8 cellular contexts compared by ENCODE assay signal in genomic region chr2:43169091-43169936, GRCh38. TPM values are rescaled to one million over a fixed set of nuclear protein-coding genes. Genes with fewer than 3 reads are reported as not detected.
A peak's percentile ranks its signal among the peaks of the same experiment; 100 is the strongest.
DNase-seq lines count a peak whose midpoint lies in the region; TF ChIP-seq lines count a peak whose summit lies in the region.

No MANE protein-coding gene starts in this region.

- H3K36me3 ChIP-seq in CD8-positive, alpha-beta memory T cell (ENCODE audit: insufficient read depth, low read length): no peaks in the 10 kb centered on the region
- H3K36me3 ChIP-seq in SJSA1: no peaks in the 10 kb centered on the region

- peaks cover 81% of the 10 kb centered on the region for H3K4me1 ChIP-seq in CD8-positive, alpha-beta memory T cell (ENCODE audit: insufficient read depth, low read length)
- H3K4me1 ChIP-seq in H9 (ENCODE audit: insufficient read depth, low read length) (no peaks in the 10 kb centered on the region), SJSA1 (replicated peaks) (peaks cover 40% of the 10 kb centered on the region)

- no peak overlapping the region for H2BK120ac ChIP-seq in H9 (ENCODE audit: low read depth, low read length, poor library complexity, severe bottlenecking)

- no peaks in the 10 kb centered on the region for H4K20me1 ChIP-seq in H9 (ENCODE audit: control insufficient read depth, insufficient read depth, insufficient read length)

- no peak overlapping the region for H2AFZ ChIP-seq in H9 (ENCODE audit: low read length)

- H3K18ac ChIP-seq in H9 (ENCODE audit: insufficient read length, low read depth, low read length): no peak overlapping the region

- no peak overlapping the region for H3K9ac ChIP-seq in H9 (ENCODE audit: extremely low read depth, insufficient read length, low read length)

- no peak for TF ChIP-seq CTCF in H9 (conservative IDR thresholded peaks at IDR 0.05)
- TF ChIP-seq CTCF in epithelial cell of proximal tubule (conservative IDR thresholded peaks at IDR 0.05; ENCODE audit: low read depth, low read length): peak; percentile 4
- TF ChIP-seq CTCF in progenitor cell of endocrine pancreas (IDR thresholded peaks at IDR 0.05; ENCODE audit: unreplicated experiment): no peak

- H3K79me2 ChIP-seq in H9 (ENCODE audit: insufficient read depth, low read length): no peaks in the 10 kb centered on the region

- H2BK5ac ChIP-seq in H9 (ENCODE audit: insufficient read length, low read length): no peak overlapping the region

- POLR2A ChIA-PET in CD8-positive, alpha-beta memory T cell (lab: Charles Lee): interaction anchor here (0.6 to 10.5 kb wide), 11 partner anchors 9 to 60 kb away, joined by 3 to 224 read pairs (median 6); partner anchors contain the start of gene ZFP36L2

- H2AK5ac ChIP-seq in H9 (ENCODE audit: insufficient read length, low read length): no peak overlapping the region

- no peaks in the 10 kb centered on the region for H3K36me3 Mint-ChIP-seq in CD8-positive, alpha-beta memory T cell
- H3K36me3 Mint-ChIP-seq in H9 (ENCODE audit: insufficient read depth in 1 of 3, low read depth in 3 of 3) (no peaks in the 10 kb centered on the region), progenitor cell of endocrine pancreas (ENCODE audit: insufficient read depth) (no peaks in the 10 kb centered on the region)

- H3K4ac ChIP-seq in H9 (ENCODE audit: low read depth, low read length): no peak overlapping the region

- H3K14ac ChIP-seq in H9 (ENCODE audit: insufficient read depth, low read length): no peak overlapping the region

- CTCF ChIA-PET in CD8-positive, alpha-beta memory T cell (lab: Charles Lee): interaction anchor here (0.9 to 26.3 kb wide), 13 partner anchors 9 to 52 kb away, joined by 4 to 580 read pairs (median 9); partner anchors contain the start of gene ZFP36L2

- H2BK15ac ChIP-seq in H9 (ENCODE audit: low read depth, low read length): no peak overlapping the region

- no peak overlapping the region for H2BK20ac ChIP-seq in H9 (ENCODE audit: low read depth, low read length, poor library complexity, severe bottlenecking)

- peak overlapping the region; percentile 64 to 94 (median 84) for H3K4me3 Mint-ChIP-seq in CD8-positive, alpha-beta memory T cell
- 0 out of 5 replicates have a peak overlapping the region, but pooled peaks of 1 of the 2 experiments have one; percentile 64 for H3K4me3 Mint-ChIP-seq in H9
- H3K4me3 Mint-ChIP-seq in progenitor cell of endocrine pancreas (ENCODE audit: low read depth): no peak overlapping the region

- H4K5ac ChIP-seq in H9 (ENCODE audit: insufficient read length, low read depth, low read length): no peak overlapping the region

- H4K8ac ChIP-seq in H9 (replicated peaks; ENCODE audit: insufficient read length, low read depth, low read length): no peak overlapping the region

- H3K27ac ChIP-seq in CD8-positive, alpha-beta memory T cell (ENCODE audit: low read depth, low read length): peak overlapping the region; percentile 53
- H3K27ac ChIP-seq in H9 (ENCODE audit: insufficient read length, low read depth, low read length): no peak overlapping the region
- H3K27ac ChIP-seq in SJSA1: peak overlapping the region; percentile 56

- no peaks in the 10 kb centered on the region for H3K23me2 ChIP-seq in H9 (ENCODE audit: insufficient read length, low read depth, low read length, poor library complexity, severe bottlenecking)

- H3K4me1 Mint-ChIP-seq in CD8-positive, alpha-beta memory T cell: peaks cover 70 to 84% (median 78%) of the 10 kb centered on the region in 3 donors
- H3K4me1 Mint-ChIP-seq in H9: peaks cover 29% of the 10 kb centered on the region in 2 experiments
- H3K4me1 Mint-ChIP-seq in progenitor cell of endocrine pancreas (ENCODE audit: low read depth): peaks cover 30% of the 10 kb centered on the region

- H3K56ac ChIP-seq in H9 (ENCODE audit: insufficient read length, low read depth, low read length): no peak overlapping the region

- no CpG with 5 or more reads among the region's 24 CpGs for WGBS in H9 (ENCODE audit: extremely low coverage, insufficient read length, low lambda C conversion rate)

- no peaks in the 10 kb centered on the region for H3K27me3 ChIP-seq in CD8-positive, alpha-beta memory T cell (ENCODE audit: insufficient read depth, low read length, poor library complexity, severe bottlenecking)
- H3K27me3 ChIP-seq in H9 (ENCODE audit: insufficient read depth, low read length) (no peaks in the 10 kb centered on the region), SJSA1 (replicated peaks) (no peaks in the 10 kb centered on the region)

- H4K91ac ChIP-seq in H9 (ENCODE audit: insufficient read length, low read depth, low read length): no peak overlapping the region

- peaks cover 0 to 3% (median 0%) of the 10 kb centered on the region in 5 donors for H3K9me3 Mint-ChIP-seq in CD8-positive, alpha-beta memory T cell
- H3K9me3 Mint-ChIP-seq in H9 (no peaks in the 10 kb centered on the region), progenitor cell of endocrine pancreas (ENCODE audit: low read depth) (no peaks in the 10 kb centered on the region)

- peak in 3 of 5 donors; percentile 46 to 70 (median 47) for DNase-seq in CD8-positive, alpha-beta memory T cell
- DNase-seq in H9 (peak; percentile 28), SJSA1 (ENCODE audit: low read depth in 1 of 2, low spot score in 2 of 2) (no peak), epithelial cell of proximal tubule (ENCODE audit: low read depth) (no peak), progenitor cell of endocrine pancreas (ENCODE audit: low spot score, unreplicated experiment) (no peak), NAMALWA (ENCODE audit: low spot score) (no peak), T-helper 9 cell (no peak), cerebellar cortex (ENCODE audit: low spot score) (no peak)

- H3K4me3 ChIP-seq in CD8-positive, alpha-beta memory T cell (ENCODE audit: low read length): peak overlapping the region; percentile 57
- H3K4me3 ChIP-seq in SJSA1 (no peak overlapping the region), epithelial cell of proximal tubule (ENCODE audit: low read depth, low read length) (peak overlapping the region; percentile 33)

- no peaks in the 10 kb centered on the region for H3K9me3 ChIP-seq in CD8-positive, alpha-beta memory T cell (ENCODE audit: low read length)
- no peaks in the 10 kb centered on the region for H3K9me3 ChIP-seq in H9 (ENCODE audit: control insufficient read depth, low read depth, low read length)
- H3K9me3 ChIP-seq in SJSA1 (replicated peaks): no peaks in the 10 kb centered on the region

- H3K27ac Mint-ChIP-seq in CD8-positive, alpha-beta memory T cell: peak overlapping the region; percentile 91 to 100 (median 99)
- peak overlapping the region in 1 of 3 experiments; percentile 95; a peak in 3 of 7 replicates for H3K27ac Mint-ChIP-seq in H9
- H3K27ac Mint-ChIP-seq in progenitor cell of endocrine pancreas: peak overlapping the region; percentile 81

- H2BK12ac ChIP-seq in H9 (ENCODE audit: insufficient read length, low read depth, low read length): no peak overlapping the region

- peaks cover 0 to 2% of the 10 kb centered on the region in 2 donors for H3K27me3 Mint-ChIP-seq in CD8-positive, alpha-beta memory T cell
- H3K27me3 Mint-ChIP-seq in H9 (ENCODE audit: low read depth): peaks cover 2% of the 10 kb centered on the region
- H3K27me3 Mint-ChIP-seq in progenitor cell of endocrine pancreas: no peaks in the 10 kb centered on the region

- no peak overlapping the region for H3K23ac ChIP-seq in H9 (ENCODE audit: insufficient read length, low read depth, low read length)

- H3T11ph ChIP-seq in H9 (ENCODE audit: low read length): no peak overlapping the region

- no peaks in the 10 kb centered on the region for H3K79me1 ChIP-seq in H9 (ENCODE audit: insufficient read depth, low read depth, low read length, poor library complexity, severe bottlenecking)

- no peak overlapping the region for H3K4me2 ChIP-seq in H9 (ENCODE audit: insufficient read depth, insufficient read length, low read length)

RNA-seq across cellular contexts. Expression of gene ZFP36L2, which starts 57.1 kb away (rescaled TPM):
- 10 to 100 TPM; 98.0 to 98.6 TPM for total RNA-seq in CD8-positive, alpha-beta memory T cell
- polyA plus RNA-seq in CD8-positive, alpha-beta memory T cell: 737 TPM
- total RNA-seq in H9 (2021): 105 and 110 TPM in 2 replicates
- total RNA-seq in SJSA1 (2014; rRNA removed; shearing (Covaris generic)): 1.9 and 4.0 TPM in 2 replicates
- total RNA-seq in epithelial cell of proximal tubule: 8.2 and 10.5 TPM in 2 replicates
- total RNA-seq in progenitor cell of endocrine pancreas: 213 and 222 TPM in 2 replicates

Comparison
In these comparisons a context has a peak if more than half of its experiments do, and no peak if none do; other contexts are left out.
1. DNase-seq: peak in CD8-positive, alpha-beta memory T cell (3 of 5) and H9 (single experiment); none in SJSA1 (0 of 2), epithelial cell of proximal tubule (single experiment), progenitor cell of endocrine pancreas (single experiment), NAMALWA (single experiment), T-helper 9 cell (single experiment) and cerebellar cortex (single experiment).